Comparison of ENCODE assay signal across 8 cellular contexts in the genomic region with DNA sequence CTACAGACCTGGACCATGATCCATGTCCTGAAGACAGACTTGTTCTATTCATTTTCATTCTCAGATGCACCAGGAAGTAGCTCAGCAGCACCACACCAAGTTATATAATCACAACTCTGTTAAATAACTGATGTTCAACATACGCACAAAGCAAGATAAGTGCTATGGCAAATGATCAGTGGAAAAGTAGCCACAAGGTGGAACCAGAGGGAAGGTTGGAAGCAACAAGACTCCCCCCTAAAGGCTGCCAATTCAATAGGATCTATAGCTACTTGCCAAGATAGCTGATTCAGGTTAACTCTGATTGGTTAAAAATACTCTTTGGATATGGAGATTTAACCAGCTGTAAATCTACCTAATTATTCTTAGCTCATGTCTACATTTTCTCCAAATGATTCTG. TPM values are rescaled to one million over a fixed set of nuclear protein-coding genes. Genes with fewer than 3 reads are reported as not detected.
DNase-seq lines count a peak whose midpoint lies in the region; ATAC-seq, FAIRE-seq and TF ChIP-seq lines count a peak whose summit lies in the region.

No MANE protein-coding gene starts in this region.

- H3K9me3 ChIP-seq in WERI-Rb-1 (ENCODE audit: severe bottlenecking) = no peaks in the 10 kb centered on the region
- H3K9me3 ChIP-seq in kidney (ENCODE audit: control insufficient read depth in 1 of 2, low read length in 2 of 2) = no peaks in the 10 kb centered on the region

- ATAC-seq in GM19397 (IDR thresholded peaks at IDR 0.05; ENCODE audit: unreplicated experiment) = no peak
- ATAC-seq in GM18907 (IDR thresholded peaks at IDR 0.05; ENCODE audit: unreplicated experiment) = no peak

- FAIRE-seq in HTR-8/SVneo (lab: Jason Lieb, UNC) (peak; percentile 46), kidney (lab: Jason Lieb, UNC) (peak; percentile 94)

- H3K27me3 ChIP-seq in WERI-Rb-1 (ENCODE audit: insufficient read depth, low read depth, severe bottlenecking) = no peaks in the 10 kb centered on the region

- H3K36me3 ChIP-seq in WERI-Rb-1 (no peaks in the 10 kb centered on the region), kidney (ENCODE audit: control insufficient read depth in 1 of 2, insufficient read depth in 2 of 2, low read length in 2 of 2) (no peaks in the 10 kb centered on the region)

- DNase-seq in AG09309 (ENCODE audit: low read depth) (peak; percentile 27), HTR-8/SVneo (ENCODE audit: insufficient read length, low spot score) (peak; percentile 19), WERI-Rb-1 (peak; percentile 27), kidney (no peak), NCI-H226 (no peak)
- no peak for DNase-seq in activated CD4-positive, alpha-beta T cell treated with anti-CD3 and anti-CD28 coated beads, Interleukin-2, amount 50 U/mL, for 1 hour

- H3K4me3 ChIP-seq in AG09309 (ENCODE audit: control insufficient read depth, low read depth, low read length) = no peak overlapping the region
- H3K4me3 ChIP-seq in WERI-Rb-1 (ENCODE audit: low read depth, low read length) = no peak overlapping the region
- no peak overlapping the region for H3K4me3 ChIP-seq in kidney (ENCODE audit: low read length in 2 of 2)

- no peak overlapping the region for H3K9ac ChIP-seq in kidney (ENCODE audit: low read length in 2 of 2)

- no peaks in the 10 kb centered on the region for H3K4me1 ChIP-seq in kidney (ENCODE audit: control insufficient read depth in 1 of 2, insufficient read depth in 1 of 2, low read depth in 1 of 2, low read length in 2 of 2)

- H3K27ac ChIP-seq in WERI-Rb-1 (no peak overlapping the region), kidney (ENCODE audit: low read depth in 2 of 2, low read length in 2 of 2) (no peak overlapping the region)

- intact Hi-C loops in kidney (cut with DNase I) = no loop called here

- TF ChIP-seq CTCF in AG09309 (IDR thresholded peaks at IDR 0.05; ENCODE audit: control insufficient read depth, insufficient read depth, low read depth, low read length, missing control alignments) = peak; percentile 56
- TF ChIP-seq CTCF in WERI-Rb-1 (IDR thresholded peaks at IDR 0.05; ENCODE audit: low read depth, low read length) = peak; percentile 59
- peak; percentile 32 for TF ChIP-seq CTCF in kidney (IDR thresholded peaks at IDR 0.05; ENCODE audit: borderline replicate concordance, extremely low read depth, insufficient read depth)

RNA-seq across cellular contexts. Expression of a gene that starts 23.7 kb away (rescaled TPM):
- not detected for total RNA-seq in kidney
- not detected for polyA plus RNA-seq in kidney (ENCODE audit: insufficient read depth, low read depth, low replicate concordance)

Comparison
In these comparisons a context has a peak if more than half of its experiments do, and no peak if none do; other contexts are left out.
1. DNase-seq: peak in AG09309 (single experiment), HTR-8/SVneo (single experiment) and WERI-Rb-1 (single experiment); none in kidney (single experiment), NCI-H226 (single experiment) and activated CD4-positive, alpha-beta T cell treated with anti-CD3 and anti-CD28 coated beads, Interleukin-2, amount 50 U/mL, for 1 hour (single experiment).
2. Peak in every context shown above with its lines, with median percentiles within 50 percentile points of each other: CTCF ChIP-seq.